In genomic region chr17:76383645-76384221, GRCh38 we compare ENCODE assay signal across 7 cellular contexts. TPM values are rescaled to one million over a fixed set of nuclear protein-coding genes. Genes with fewer than 3 reads are reported as not detected.
DNase-seq lines count a peak whose midpoint lies in the region; ATAC-seq, FAIRE-seq and TF ChIP-seq lines count a peak whose summit lies in the region.

No MANE protein-coding gene starts in this region.

- POLR2A ChIA-PET in K562 (lab: Yijun Ruan, JAX), result interaction anchor here (0.6 to 3.0 kb wide), 5 partner anchors 10 to 326 kb away, joined by 3 to 15 read pairs (median 7); partner anchors contain the start of gene PRPSAP1

- TSS peak; percentile 53 for BruUV-seq in K562 (replicated peaks; lab: Mats Ljungman, UMichigan)

- H3K36me3 ChIP-seq in SJSA1, result peaks cover 55% of the 10 kb centered on the region
- peaks cover 21% of the 10 kb centered on the region; the same call in 2 of the 3 replicates for H3K36me3 ChIP-seq in K562 (ENCODE audit: control insufficient read depth, insufficient read depth, low read length)

- H4K20me1 ChIP-seq in K562 (replicated peaks; ENCODE audit: control insufficient read depth, insufficient read depth, low read length), result no peaks in the 10 kb centered on the region

- CTCF ChIA-PET in K562 (lab: Yijun Ruan, JAX; ENCODE audit: low intra/inter-chr PET ratio), result no interaction called here

- FAIRE-seq in K562 (lab: Jason Lieb, UNC), result peak; percentile 82

- under 1% methylated on average over 39 of the region's 58 CpGs for WGBS in K562 (ENCODE audit: insufficient coverage, low coverage, missing lambda C conversion rate)

- H3K27ac ChIP-seq in SJSA1, result peak overlapping the region; percentile 93
- peak overlapping the region; percentile 93 for H3K27ac ChIP-seq in K562 (ENCODE audit: extremely low read depth, low read depth, low read length)

- no peak for TF ChIP-seq EP300 in K562 (IDR thresholded peaks at IDR 0.05; ENCODE audit: low read length)

- H3K4me3 ChIP-seq in SJSA1, result peak overlapping the region; percentile 90
- H3K4me3 ChIP-seq in K562, result peak overlapping the region; percentile 74

- no peaks in the 10 kb centered on the region for H3K9me1 ChIP-seq in K562 (ENCODE audit: control insufficient read depth, insufficient read depth, low read length)

- peak overlapping the region; percentile 88 for H3K4me2 ChIP-seq in K562 (ENCODE audit: insufficient read depth, low read length)

- peak; percentile 62 for TF ChIP-seq POLR2A in K562 (conservative IDR thresholded peaks at IDR 0.05)

- H3K79me2 ChIP-seq in K562 (ENCODE audit: control insufficient read depth, insufficient read depth, low read length), result peaks cover 37% of the 10 kb centered on the region

- H3K27me3 ChIP-seq in SJSA1 (replicated peaks), result no peaks in the 10 kb centered on the region
- no peaks in the 10 kb centered on the region for H3K27me3 ChIP-seq in K562 (ENCODE audit: control insufficient read depth in 2 of 2, insufficient read depth in 2 of 2, low read length in 2 of 2)

- ATAC-seq in HG03039 (IDR thresholded peaks at IDR 0.05; ENCODE audit: unreplicated experiment) (peak; percentile 12), K562 (peak; percentile 38)

- peak overlapping the region; percentile 84 to 96 for H3K9ac ChIP-seq in K562 (ENCODE audit: insufficient read depth in 1 of 2, low read depth in 2 of 2, low read length in 2 of 2)

- peak overlapping the region; percentile 94 for H2AFZ ChIP-seq in K562 (ENCODE audit: low read depth, low read length)

- 0 out of 4 replicates have a peak, but pooled peaks of 1 of the 2 experiments have one; percentile 7 for TF ChIP-seq RAD21 in K562 (CRISPR knock-in tag; conservative IDR thresholded peaks at IDR 0.05 in 1 of 2, IDR thresholded peaks at IDR 0.05 in 1 of 2)

- H3K9me3 ChIP-seq in SJSA1 (replicated peaks) (peaks cover 3% of the 10 kb centered on the region; the same call in 1 of the 2 replicates), K562 (replicated peaks; ENCODE audit: control insufficient read depth, insufficient read depth, low read depth, low read length) (no peaks in the 10 kb centered on the region)

- H3K4me1 ChIP-seq in SJSA1 (replicated peaks), result peaks cover 72% of the 10 kb centered on the region
- H3K4me1 ChIP-seq in K562 (replicated peaks in 1 of 2; ENCODE audit: control insufficient read depth in 2 of 2, insufficient read depth in 2 of 2, low read length in 2 of 2), result peaks cover 14 to 68% of the 10 kb centered on the region in 2 experiments

- intact Hi-C loops in K562 (cut with micrococcal nuclease), result loop anchor here (2.0 kb wide), 1 partner anchor 29 kb away; no protein-coding TSS in a partner anchor

- in situ Hi-C loops in K562 (cut with MboI), result no loop called here

- DNase-seq in SJSA1 (ENCODE audit: low read depth in 1 of 2, low spot score in 2 of 2), result peak; percentile 79 to 86
- peak; percentile 57 to 82 (median 68) for DNase-seq in K562 (ENCODE audit: extremely low read depth in 1 of 4, low spot score in 3 of 4)
- DNase-seq in iPS-NIHi11 (ENCODE audit: low spot score), result peak; percentile 78
- DNase-seq in stimulated activated CD4-positive, alpha-beta T cell treated with anti-CD3 and anti-CD28 coated beads, Interleukin-2, amount 100 ng/mL, for 24 hours, result peak; percentile 52 to 60
- DNase-seq in DMS114 treated with DMSO at 0.1 percent for 48 hours (lab: John Stamatoyannopoulos, UW; ENCODE audit: unreplicated experiment), result no peak

- TF ChIP-seq CTCF in GM12874 (IDR thresholded peaks at IDR 0.05; ENCODE audit: insufficient read depth, low read depth, low read length), result 0 out of 2 replicates have a peak, but pooled peaks have one; percentile 14
- peak; percentile 34 to 40 (median 38); a peak in 4 of 6 replicates for TF ChIP-seq CTCF in K562 (IDR thresholded peaks at IDR 0.05 in 2 of 3, conservative IDR thresholded peaks at IDR 0.05 in 1 of 3; ENCODE audit: insufficient read depth in 2 of 3, low read depth in 1 of 3, low read length in 3 of 3)

TF ChIP-seq in K562, 482 proteins besides CTCF, POLR2A, EP300 and RAD21 (continues in another document):
- TF ChIP-seq RERE (CRISPR knock-in tag; IDR thresholded peaks at IDR 0.05; ENCODE audit: borderline replicate concordance), result no peak

RNA-seq across cellular contexts. Expression of gene SPHK1, which starts 0.7 kb away (rescaled TPM):
- total RNA-seq in SJSA1 (2014; rRNA removed; shearing (Covaris generic)), result 135 and 173 TPM in 2 replicates
- 17.0 and 55.7 TPM in 2 replicates for total RNA-seq in K562 (2011; cell fraction: chromatin; rRNA removed; ENCODE audit: low replicate concordance)
- 66.3 and 72.5 TPM in 2 replicates for total RNA-seq in K562 (2011; cell fraction: nucleolus; rRNA removed)
- total RNA-seq in K562 (2011; cell fraction: nucleoplasm; rRNA removed), result 31.6 and 33.4 TPM in 2 replicates
- total RNA-seq in K562 (2014; rRNA removed) (60.3 and 69.6 TPM in 2 replicates), K562 (2014; rRNA removed; fragmentation: Illumina TruSeq; extraction: Trizol) (5.6 and 8.0 TPM in 2 replicates), K562 (2015; rRNA removed; fragmentation: Illumina TruSeq; extraction: Trizol) (14.1 and 14.9 TPM in 2 replicates), K562 (2021) (56.2 and 58.2 TPM in 2 replicates)
- polyA plus RNA-seq in K562 (2011; rRNA removed) (20.2 and 21.6 TPM in 2 replicates), K562 (2014; fragmentation: Illumina TruSeq; extraction: Trizol) (14.5 and 25.0 TPM in 2 replicates), K562 (2014; fragmentation: Nextera tagmentation; extraction: Ambion mirVana) (1 to 10 TPM in 1 of 2 experiments, under 1 TPM in 1; 0.21 to 1.9 TPM), K562 (2014; rRNA removed) (45.3 and 51.4 TPM in 2 replicates)
- 25.9 and 63.1 TPM in 2 replicates for polyA plus RNA-seq in K562 (2011; cell fraction: cytosol; rRNA removed)
- 93.7 and 187 TPM in 2 replicates for polyA plus RNA-seq in K562 (2011; cell fraction: nucleus; rRNA removed)
- 26.8 and 28.6 TPM in 2 replicates for polyA plus RNA-seq in K562 (2012)
- polyA minus RNA-seq in K562 (2011; rRNA and poly(A)+ RNA removed), result 3.0 and 8.2 TPM in 2 replicates
- 11.8 and 12.5 TPM in 2 replicates for polyA minus RNA-seq in K562 (2011; cell fraction: cytosol; rRNA and poly(A)+ RNA removed)
- 19.1 and 19.3 TPM in 2 replicates for polyA minus RNA-seq in K562 (2011; cell fraction: nucleus; rRNA and poly(A)+ RNA removed)

RNA-seq across cellular contexts. Expression of gene PRPSAP1, which starts 30.0 kb away (rescaled TPM):
- 49.4 and 65.4 TPM in 2 replicates for total RNA-seq in SJSA1 (2014; rRNA removed; shearing (Covaris generic))
- 154 and 205 TPM in 2 replicates for total RNA-seq in K562 (2011; cell fraction: chromatin; rRNA removed; ENCODE audit: low replicate concordance)
- 107 and 112 TPM in 2 replicates for total RNA-seq in K562 (2011; cell fraction: nucleolus; rRNA removed)
- 122 and 124 TPM in 2 replicates for total RNA-seq in K562 (2011; cell fraction: nucleoplasm; rRNA removed)
- total RNA-seq in K562 (2014; rRNA removed) (18.6 and 21.9 TPM in 2 replicates), K562 (2014; rRNA removed; fragmentation: Illumina TruSeq; extraction: Trizol) (39.3 and 39.4 TPM in 2 replicates), K562 (2015; rRNA removed; fragmentation: Illumina TruSeq; extraction: Trizol) (38.0 and 40.8 TPM in 2 replicates), K562 (2021) (65.8 and 70.8 TPM in 2 replicates)
- polyA plus RNA-seq in K562 (2011; rRNA removed) (77.1 and 89.9 TPM in 2 replicates), K562 (2014; fragmentation: Illumina TruSeq; extraction: Trizol) (70.0 and 73.4 TPM in 2 replicates), K562 (2014; fragmentation: Nextera tagmentation; extraction: Ambion mirVana) (10 to 100 TPM; 21.9 to 31.9 TPM), K562 (2014; rRNA removed) (61.2 and 72.8 TPM in 2 replicates)
- 42.1 and 76.8 TPM in 2 replicates for polyA plus RNA-seq in K562 (2011; cell fraction: cytosol; rRNA removed)
- 228 and 401 TPM in 2 replicates for polyA plus RNA-seq in K562 (2011; cell fraction: nucleus; rRNA removed)
- polyA plus RNA-seq in K562 (2012), result 50.3 and 72.3 TPM in 2 replicates
- 63.9 and 65.4 TPM in 2 replicates for polyA minus RNA-seq in K562 (2011; rRNA and poly(A)+ RNA removed)
- 26.3 and 27.2 TPM in 2 replicates for polyA minus RNA-seq in K562 (2011; cell fraction: cytosol; rRNA and poly(A)+ RNA removed)
- 30.6 and 71.0 TPM in 2 replicates for polyA minus RNA-seq in K562 (2011; cell fraction: nucleus; rRNA and poly(A)+ RNA removed)
